In the genomic region with DNA sequence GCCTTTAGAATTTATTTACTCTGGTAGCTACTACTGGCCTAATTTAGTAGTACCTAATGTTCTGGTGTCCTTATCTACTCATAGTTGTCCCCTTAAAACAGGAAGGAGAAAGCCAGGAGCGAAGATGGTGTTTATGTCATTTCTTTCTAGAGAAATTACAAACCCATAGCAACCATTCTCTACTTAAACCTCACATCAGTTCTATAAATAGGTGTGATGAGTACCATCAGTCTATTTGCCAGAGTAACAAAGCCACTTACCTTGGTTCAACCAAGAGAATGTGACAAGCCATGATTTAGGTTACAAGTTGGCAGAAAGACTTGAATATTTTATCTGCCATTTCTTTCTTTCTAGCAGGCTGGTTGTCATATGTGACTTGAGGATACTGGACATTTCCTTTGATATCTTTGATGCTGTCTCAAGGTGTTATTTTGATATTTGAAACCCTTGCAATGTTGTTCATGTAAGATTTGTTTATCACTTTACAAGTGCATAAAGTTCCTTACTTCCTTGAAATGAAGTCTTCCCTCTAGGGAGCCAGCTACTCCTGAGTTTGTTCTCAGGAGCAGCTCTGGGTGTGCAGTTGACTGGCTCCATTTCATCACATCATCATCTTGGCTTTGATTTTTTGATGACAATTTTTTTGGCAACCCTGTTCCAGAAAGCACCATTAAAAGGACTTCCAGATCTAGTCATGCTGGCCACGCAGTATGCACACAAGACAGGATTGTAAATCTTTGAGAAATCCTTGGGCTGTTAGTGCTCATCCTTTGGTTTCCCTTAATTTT, we compare ENCODE assay signal across 13 cellular contexts.
DNase-seq lines count a peak whose midpoint lies in the region; ATAC-seq and TF ChIP-seq lines count a peak whose summit lies in the region.
"Had no signal": no experiment of that assay in that cellular context is flagged by ENCODE, and none has a peak within 500 bp of the region (broad histone marks: within the 10 kb centered on the region; RNA-seq: fewer than 3 reads in every experiment).

No MANE protein-coding gene starts in this region.

- H3K27ac ChIP-seq in cingulate gyrus (ENCODE audit: low read depth, low read length): peak overlapping the region; percentile 57
- H3K27ac ChIP-seq in transverse colon: peak overlapping the region in 2 of 4 donors; percentile 10 to 51
- H3K27ac ChIP-seq in WERI-Rb-1: no peak overlapping the region
- H3K27ac ChIP-seq: neural progenitor cell had no signal

- H3K27me3 ChIP-seq in transverse colon: no peaks in the 10 kb centered on the region
- no peaks in the 10 kb centered on the region for H3K27me3 ChIP-seq in WERI-Rb-1 (ENCODE audit: insufficient read depth, low read depth, severe bottlenecking)
- H3K27me3 ChIP-seq: BE2C, neural progenitor cell had no signal

- H3K4me1 ChIP-seq in transverse colon: peaks cover 0 to 46% (median 8%) of the 10 kb centered on the region in 4 donors
- H3K4me1 ChIP-seq: BE2C, neural progenitor cell had no signal

- intact Hi-C loops in transverse colon (cut with DNase I; ENCODE audit: low total_unique reads): no loop called here

- no peak overlapping the region for H3K4me3 Mint-ChIP-seq in stimulated activated naive CD8-positive, alpha-beta T cell treated with anti-CD3 and anti-CD28 coated beads, Interleukin-15, Interleukin-2, amounts not matched to agents 100 ng/mL and 50 ng/mL, for 24 hours
- H3K4me3 Mint-ChIP-seq: neural progenitor cell had no signal

- TF ChIP-seq EP300 in transverse colon (IDR thresholded peaks at IDR 0.05; ENCODE audit: low read depth): no peak

- peaks cover 0 to 14% (median 4%) of the 10 kb centered on the region in 4 donors for H3K36me3 ChIP-seq in transverse colon
- no peaks in the 10 kb centered on the region for H3K36me3 ChIP-seq in WERI-Rb-1
- H3K36me3 ChIP-seq: BE2C, neural progenitor cell had no signal

- H3K9me3 Mint-ChIP-seq in stimulated activated naive CD8-positive, alpha-beta T cell treated with anti-CD3 and anti-CD28 coated beads, Interleukin-15, Interleukin-2, amounts not matched to agents 100 ng/mL and 50 ng/mL, for 24 hours: no peaks in the 10 kb centered on the region
- H3K9me3 Mint-ChIP-seq: neural progenitor cell had no signal

- peaks cover 55% of the 10 kb centered on the region for H3K36me3 Mint-ChIP-seq in stimulated activated naive CD8-positive, alpha-beta T cell treated with anti-CD3 and anti-CD28 coated beads, Interleukin-15, Interleukin-2, amounts not matched to agents 100 ng/mL and 50 ng/mL, for 24 hours (ENCODE audit: low read depth)

- peak overlapping the region; percentile 91 for H3K27ac Mint-ChIP-seq in stimulated activated naive CD8-positive, alpha-beta T cell treated with anti-CD3 and anti-CD28 coated beads, Interleukin-15, Interleukin-2, amounts not matched to agents 100 ng/mL and 50 ng/mL, for 24 hours
- H3K27ac Mint-ChIP-seq: neural progenitor cell had no signal

- H3K9me3 ChIP-seq in transverse colon: no peaks in the 10 kb centered on the region
- no peaks in the 10 kb centered on the region for H3K9me3 ChIP-seq in WERI-Rb-1 (ENCODE audit: severe bottlenecking)
- H3K9me3 ChIP-seq: BE2C had no signal

- no peak for TF ChIP-seq CTCF in transverse colon (IDR thresholded peaks at IDR 0.05)
- no peak for TF ChIP-seq CTCF in WERI-Rb-1 (IDR thresholded peaks at IDR 0.05; ENCODE audit: low read depth, low read length)

- H3K4me1 Mint-ChIP-seq in stimulated activated naive CD8-positive, alpha-beta T cell treated with anti-CD3 and anti-CD28 coated beads, Interleukin-15, Interleukin-2, amounts not matched to agents 100 ng/mL and 50 ng/mL, for 24 hours (ENCODE audit: low read depth): peaks cover 71% of the 10 kb centered on the region

- no peak for TF ChIP-seq POLR2A in transverse colon (IDR thresholded peaks at IDR 0.05)

- no peaks in the 10 kb centered on the region for H3K27me3 Mint-ChIP-seq in stimulated activated naive CD8-positive, alpha-beta T cell treated with anti-CD3 and anti-CD28 coated beads, Interleukin-15, Interleukin-2, amounts not matched to agents 100 ng/mL and 50 ng/mL, for 24 hours

- no peak for DNase-seq in stimulated activated naive CD8-positive, alpha-beta T cell treated with anti-CD3 and anti-CD28 coated beads, Interleukin-15, Interleukin-2, amounts not matched to agents 100 U/mL and 50 U/mL, for 24 hours
- DNase-seq in NCI-H526 treated with DMSO at 0.1 percent for 48 hours (lab: John Stamatoyannopoulos, UW) (no peak), transverse colon (no peak), SW 1271 (lab: John Stamatoyannopoulos, UW) (no peak), WERI-Rb-1 (no peak)
- DNase-seq: activated CD4-positive, CD25-positive, alpha-beta regulatory T cell; BE2C; glutamatergic neuron; NCI-H526 had no signal

- WGBS in transverse colon (ENCODE audit: low coverage in 1 of 2), 2 donors: 75 to 87% methylated on average over 2 of the region's 2 CpGs

- in situ Hi-C loops in transverse colon (cut with MboI; ENCODE audit: low pct_ligation_motif_present in 1 of 4, low pct_unique_long_range_greater_than_20kb in 1 of 4, low sequenced_read_pairs in 3 of 4): no loop called here

- no peak overlapping the region for H3K4me3 ChIP-seq in transverse colon
- H3K4me3 ChIP-seq in WERI-Rb-1 (ENCODE audit: low read depth, low read length): no peak overlapping the region
- H3K4me3 ChIP-seq: neural progenitor cell had no signal

- no peak for ATAC-seq in stimulated activated naive CD8-positive, alpha-beta T cell treated with anti-CD3 and anti-CD28 coated beads, Interleukin-15, Interleukin-2, amounts not matched to agents 100 U/mL and 50 U/mL, for 24 hours
- ATAC-seq in HG03066 (IDR thresholded peaks at IDR 0.05; ENCODE audit: low read depth, unreplicated experiment): peak; percentile 34
